ENCODE assay signal across 28 cellular contexts in genomic region chr10:78740976-78741375, GRCh38.
"Had no signal": no experiment of that assay in that cellular context is flagged by ENCODE, and none has a peak within 500 bp of the region (broad histone marks: within the 10 kb centered on the region; RNA-seq: fewer than 3 reads in every experiment).

No MANE protein-coding gene starts in this region.

- H3K27ac Mint-ChIP-seq: activated CD4-positive, alpha-beta memory T cell treated with anti-CD3 and anti-CD28 coated beads, Interleukin-2, amount 10 ng/mL, durations not matched to agents 7 days and 5 days; activated CD4-positive, alpha-beta T cell treated with anti-CD3 and anti-CD28 coated beads, Interleukin-2, amount 10 ng/mL, durations not matched to agents 7 days and 5 days; activated T-cell treated with anti-CD3 and anti-CD28 coated beads, Interleukin-2, amount 50 U/mL, for 24 hours; stimulated activated effector memory CD8-positive, alpha-beta T cell treated with anti-CD3 and anti-CD28 coated beads, Interleukin-12 subunit alpha, Interleukin-12 subunit beta, amount 100 ng/mL, for 72 hours; stimulated activated naive CD8-positive, alpha-beta T cell treated with anti-CD3 and anti-CD28 coated beads, Interleukin-15, amount 100 ng/mL, for 72 hours had no signal

- H3K9ac ChIP-seq: neural progenitor cell had no signal

- H3K4me3 Mint-ChIP-seq: activated CD4-positive, alpha-beta memory T cell treated with anti-CD3 and anti-CD28 coated beads, Interleukin-2, amount 10 ng/mL, durations not matched to agents 7 days and 5 days; activated CD4-positive, alpha-beta T cell treated with anti-CD3 and anti-CD28 coated beads, Interleukin-2, amount 10 ng/mL, durations not matched to agents 7 days and 5 days; activated T-cell treated with anti-CD3 and anti-CD28 coated beads, Interleukin-2, amount 50 U/mL, for 24 hours; naive thymus-derived CD8-positive, alpha-beta T cell; neural progenitor cell; stimulated activated effector memory CD8-positive, alpha-beta T cell treated with anti-CD3 and anti-CD28 coated beads, Interleukin-12 subunit alpha, Interleukin-12 subunit beta, amount 100 ng/mL, for 72 hours; stimulated activated naive CD8-positive, alpha-beta T cell treated with anti-CD3 and anti-CD28 coated beads, Interleukin-15, amount 100 ng/mL, for 72 hours had no signal

- H3K9me3 Mint-ChIP-seq: activated CD4-positive, alpha-beta memory T cell treated with anti-CD3 and anti-CD28 coated beads, Interleukin-2, amount 10 ng/mL, durations not matched to agents 7 days and 5 days; activated CD4-positive, alpha-beta T cell treated with anti-CD3 and anti-CD28 coated beads, Interleukin-2, amount 10 ng/mL, durations not matched to agents 7 days and 5 days; activated T-cell treated with anti-CD3 and anti-CD28 coated beads, Interleukin-2, amount 50 U/mL, for 24 hours; naive thymus-derived CD8-positive, alpha-beta T cell; neural progenitor cell; stimulated activated effector memory CD8-positive, alpha-beta T cell treated with anti-CD3 and anti-CD28 coated beads, Interleukin-12 subunit alpha, Interleukin-12 subunit beta, amount 100 ng/mL, for 72 hours; stimulated activated naive CD8-positive, alpha-beta T cell treated with anti-CD3 and anti-CD28 coated beads, Interleukin-15, amount 100 ng/mL, for 72 hours had no signal

- H3K36me3 ChIP-seq: esophagus muscularis mucosa, heart right ventricle, neural progenitor cell, upper lobe of left lung, vagina, WERI-Rb-1 had no signal

- H3K9me3 ChIP-seq: esophagus muscularis mucosa, heart right ventricle, upper lobe of left lung, vagina had no signal

- H3K4me2 ChIP-seq: neural progenitor cell had no signal

- FAIRE-seq: colon, islet of Langerhans, TTC549 had no signal

- ATAC-seq: naive thymus-derived CD8-positive, alpha-beta T cell; right cardiac atrium; stimulated activated effector memory CD8-positive, alpha-beta T cell treated with anti-CD3 and anti-CD28 coated beads, Interleukin-12 subunit alpha, Interleukin-12 subunit beta, amount 100 ng/mL, for 72 hours; stimulated activated naive CD8-positive, alpha-beta T cell treated with anti-CD3 and anti-CD28 coated beads, Interleukin-15, amount 100 ng/mL, for 72 hours had no signal

- H3K27me3 Mint-ChIP-seq: activated T-cell treated with anti-CD3 and anti-CD28 coated beads, Interleukin-2, amount 50 U/mL, for 24 hours; stimulated activated naive CD8-positive, alpha-beta T cell treated with anti-CD3 and anti-CD28 coated beads, Interleukin-15, amount 100 ng/mL, for 72 hours had no signal

- DNase-seq: activated CD4-positive, alpha-beta memory T cell treated with anti-CD3 and anti-CD28 coated beads, Interleukin-2, amount 10 ng/mL, durations not matched to agents 7 days and 5 days; activated CD4-positive, alpha-beta T cell treated with anti-CD3 and anti-CD28 coated beads, Interleukin-2, amount 10 ng/mL, durations not matched to agents 7 days and 5 days; activated CD4-positive, CD25-positive, alpha-beta regulatory T cell treated with anti-CD3 and anti-CD28 coated beads, Interleukin-2, amount 50 U/mL, for 72 hours; activated CD8-positive, alpha-beta memory T cell treated with anti-CD3 and anti-CD28 coated beads, Interleukin-2, amount 50 U/mL, for 48 hours; activated gamma-delta T cell; activated naive CD4-positive, alpha-beta T cell treated with anti-CD3 and anti-CD28 coated beads, Interleukin-2, amount 50 U/mL, for 16 hours; activated T-cell treated with anti-CD3 and anti-CD28 coated beads, Interleukin-2, amount 50 U/mL, for 24 hours; amygdala; dermis blood vessel endothelial cell; effector CD4-positive, alpha-beta T cell; foreskin melanocyte; naive thymus-derived CD8-positive, alpha-beta T cell; occipital lobe; right cardiac atrium; stimulated activated CD4-positive, alpha-beta T cell treated with anti-CD3 and anti-CD28 coated beads, Interleukin-12 subunit alpha, Interleukin-12 subunit beta, amount 100 ng/mL, for 4 hours; stimulated activated CD4-positive, alpha-beta T cell treated with anti-CD3 and anti-CD28 coated beads, Interleukin-4, amount 100 ng/mL, for 24 hours; stimulated activated naive CD8-positive, alpha-beta T cell treated with anti-CD3 and anti-CD28 coated beads, Interleukin-15, amount 100 ng/mL, for 72 hours; substantia nigra; upper lobe of left lung; WERI-Rb-1 had no signal

- H3K36me3 Mint-ChIP-seq: naive thymus-derived CD8-positive, alpha-beta T cell; neural progenitor cell; stimulated activated effector memory CD8-positive, alpha-beta T cell treated with anti-CD3 and anti-CD28 coated beads, Interleukin-12 subunit alpha, Interleukin-12 subunit beta, amount 100 ng/mL, for 72 hours had no signal

- H3K27me3 ChIP-seq: esophagus muscularis mucosa, heart right ventricle, neural progenitor cell, upper lobe of left lung, vagina had no signal

- H3K4me3 ChIP-seq: esophagus muscularis mucosa, heart right ventricle, neural progenitor cell, upper lobe of left lung, vagina had no signal

- H3K27ac ChIP-seq: esophagus muscularis mucosa, neural progenitor cell, upper lobe of left lung, vagina, WERI-Rb-1 had no signal

- H3K4me1 Mint-ChIP-seq: activated CD4-positive, alpha-beta memory T cell treated with anti-CD3 and anti-CD28 coated beads, Interleukin-2, amount 10 ng/mL, durations not matched to agents 7 days and 5 days; stimulated activated effector memory CD8-positive, alpha-beta T cell treated with anti-CD3 and anti-CD28 coated beads, Interleukin-12 subunit alpha, Interleukin-12 subunit beta, amount 100 ng/mL, for 72 hours had no signal
